In genomic region chr2:121697108-121697631, GRCh38 we compare ENCODE assay signal across 15 cellular contexts. TPM values are rescaled to one million over a fixed set of nuclear protein-coding genes. Genes with fewer than 3 reads are reported as not detected.
DNase-seq lines count a peak whose midpoint lies in the region; ATAC-seq and TF ChIP-seq lines count a peak whose summit lies in the region.
"Had no signal": no experiment of that assay in that cellular context is flagged by ENCODE, and none has a peak within 500 bp of the region (broad histone marks: within the 10 kb centered on the region; RNA-seq: fewer than 3 reads in every experiment).

No MANE protein-coding gene starts in this region.

- no peak overlapping the region for H3K4me3 ChIP-seq in Caco-2 (ENCODE audit: low read depth, low read length)
- no peak overlapping the region for H3K4me3 ChIP-seq in NT2/D1 (ENCODE audit: insufficient read length, low read depth)
- no peak overlapping the region for H3K4me3 ChIP-seq in endodermal cell (ENCODE audit: low read length)
- H3K4me3 ChIP-seq in psoas muscle = no peak overlapping the region
- no peak overlapping the region for H3K4me3 ChIP-seq in A673 (ENCODE audit: low read depth, low read length, poor library complexity, severe bottlenecking)

- no peak overlapping the region for H3K4me3 Mint-ChIP-seq in Caco-2 (ENCODE audit: unreplicated experiment)
- no peak overlapping the region for H3K4me3 Mint-ChIP-seq in endodermal cell
- H3K4me3 Mint-ChIP-seq in nephron = no peak overlapping the region
- H3K4me3 Mint-ChIP-seq: activated naive CD4-positive, alpha-beta T cell treated with anti-CD3 and anti-CD28 coated beads for 36 hours had no signal

- H3K27me3 ChIP-seq in Caco-2 (replicated peaks; ENCODE audit: control insufficient read depth, insufficient read depth, low read length) (no peaks in the 10 kb centered on the region), NT2/D1 (ENCODE audit: insufficient read depth, insufficient read length) (no peaks in the 10 kb centered on the region), endodermal cell (ENCODE audit: control insufficient read depth, insufficient read depth, low read length, poor library complexity, severe bottlenecking) (no peaks in the 10 kb centered on the region), psoas muscle (ENCODE audit: insufficient read depth in 3 of 3, low read length in 2 of 3) (no peaks in the 10 kb centered on the region), A673 (replicated peaks; ENCODE audit: insufficient read depth, low read depth, low read length, poor library complexity) (no peaks in the 10 kb centered on the region)

- H3K27me3 Mint-ChIP-seq in Caco-2 (ENCODE audit: insufficient read depth, unreplicated experiment) (no peaks in the 10 kb centered on the region), endodermal cell (ENCODE audit: insufficient read depth) (no peaks in the 10 kb centered on the region), nephron (ENCODE audit: low read depth) (no peaks in the 10 kb centered on the region)

- CTCF ChIA-PET in Caco-2 (lab: Charles Lee) = no interaction called here
- CTCF ChIA-PET in A673 (lab: Charles Lee) = no interaction called here

- H3K9me3 Mint-ChIP-seq in Caco-2 (ENCODE audit: unreplicated experiment) (no peaks in the 10 kb centered on the region), endodermal cell (no peaks in the 10 kb centered on the region), nephron (no peaks in the 10 kb centered on the region)
- H3K9me3 Mint-ChIP-seq: activated naive CD4-positive, alpha-beta T cell treated with anti-CD3 and anti-CD28 coated beads for 36 hours had no signal

- H3K4me1 Mint-ChIP-seq in Caco-2 (ENCODE audit: low read depth, unreplicated experiment) (no peaks in the 10 kb centered on the region), endodermal cell (no peaks in the 10 kb centered on the region), nephron (peaks cover 25% of the 10 kb centered on the region)

- H3K36me3 ChIP-seq in Caco-2 (ENCODE audit: control insufficient read depth, insufficient read depth, low read length) = no peaks in the 10 kb centered on the region
- no peaks in the 10 kb centered on the region for H3K36me3 ChIP-seq in NT2/D1 (ENCODE audit: insufficient read depth, insufficient read length, low read length)
- no peaks in the 10 kb centered on the region for H3K36me3 ChIP-seq in endodermal cell (ENCODE audit: control insufficient read depth, insufficient read depth, low read length)
- H3K36me3 ChIP-seq in psoas muscle (ENCODE audit: insufficient read depth in 1 of 2, low read depth in 1 of 2) = no peaks in the 10 kb centered on the region
- H3K36me3 ChIP-seq in A673 (ENCODE audit: insufficient read depth, low read length, poor library complexity, severe bottlenecking) = no peaks in the 10 kb centered on the region

- no peaks in the 10 kb centered on the region for H3K4me1 ChIP-seq in Caco-2
- H3K4me1 ChIP-seq in NT2/D1 (ENCODE audit: insufficient read depth, insufficient read length) = peaks cover 15% of the 10 kb centered on the region
- H3K4me1 ChIP-seq in endodermal cell (ENCODE audit: control insufficient read depth, insufficient read depth, low read length) = no peaks in the 10 kb centered on the region
- H3K4me1 ChIP-seq in psoas muscle = peaks cover 11% of the 10 kb centered on the region
- H3K4me1 ChIP-seq in A673 (ENCODE audit: insufficient read depth, low read length, poor library complexity, severe bottlenecking) = peaks cover 9% of the 10 kb centered on the region

- intact Hi-C loops in Caco-2 (cut with micrococcal nuclease; ENCODE audit: unreplicated experiment) = no loop called here
- intact Hi-C loops in psoas muscle (cut with DNase I) = no loop called here
- intact Hi-C loops in A673 (cut with micrococcal nuclease; ENCODE audit: unreplicated experiment) = no loop called here

- H3K36me3 Mint-ChIP-seq in Caco-2 (ENCODE audit: insufficient read depth, unreplicated experiment) = no peaks in the 10 kb centered on the region
- H3K36me3 Mint-ChIP-seq in endodermal cell (ENCODE audit: low read depth) = no peaks in the 10 kb centered on the region
- H3K36me3 Mint-ChIP-seq in nephron (ENCODE audit: low read depth) = no peaks in the 10 kb centered on the region

- H3K9me3 ChIP-seq in Caco-2 (no peaks in the 10 kb centered on the region), NT2/D1 (ENCODE audit: insufficient read depth, low read length) (no peaks in the 10 kb centered on the region), endodermal cell (ENCODE audit: control insufficient read depth, low read length) (no peaks in the 10 kb centered on the region), psoas muscle (no peaks in the 10 kb centered on the region), A673 (ENCODE audit: low read depth, low read length, poor library complexity, severe bottlenecking) (no peaks in the 10 kb centered on the region)
- H3K9me3 ChIP-seq: SK-N-SH had no signal

- no peak for DNase-seq in Caco-2
- DNase-seq in NT2/D1 (ENCODE audit: low read depth, low spot score) = no peak
- no peak for DNase-seq in endodermal cell
- DNase-seq in psoas muscle = no peak
- DNase-seq in A673 (ENCODE audit: low spot score) = no peak
- DNase-seq in NCI-H128 (lab: John Stamatoyannopoulos, UW; ENCODE audit: unreplicated experiment) = no peak
- DNase-seq: activated CD4-positive, alpha-beta T cell treated with anti-CD3 and anti-CD28 coated beads for 1 hour; activated naive CD4-positive, alpha-beta T cell treated with anti-CD3 and anti-CD28 coated beads for 36 hours; left colon; NCI-H1417; NCI-H526; SK-N-SH; stimulated activated naive CD4-positive, alpha-beta T cell had no signal

- no peak for ATAC-seq in psoas muscle
- no peak for ATAC-seq in HG03439 (IDR thresholded peaks at IDR 0.05; ENCODE audit: unreplicated experiment)
- ATAC-seq: left colon had no signal

- H3K9ac ChIP-seq in NT2/D1 (ENCODE audit: insufficient read length, low read depth) (peak overlapping the region; percentile 52), endodermal cell (ENCODE audit: extremely low read depth, low read length, poor library complexity, severe bottlenecking) (no peak overlapping the region)
- H3K9ac ChIP-seq: SK-N-SH had no signal

- H3K27ac ChIP-seq in endodermal cell (ENCODE audit: low read depth, low read length) (no peak overlapping the region), psoas muscle (no peak overlapping the region), A673 (ENCODE audit: low read depth, low read length, poor library complexity, severe bottlenecking) (no peak overlapping the region)

- BruUV-seq in Caco-2 (replicated peaks; lab: Mats Ljungman, UMichigan) = no TSS peak
- BruUV-seq in A673 (replicated peaks; lab: Mats Ljungman, UMichigan) = no TSS peak

- POLR2A ChIA-PET in Caco-2 (lab: Charles Lee) = no interaction called here
- POLR2A ChIA-PET in A673 (lab: Charles Lee; ENCODE audit: low non-redundant PET) = no interaction called here

- H3K27ac Mint-ChIP-seq in Caco-2 (ENCODE audit: unreplicated experiment) = peak overlapping the region; percentile 17
- H3K27ac Mint-ChIP-seq in endodermal cell = peak overlapping the region; percentile 17
- H3K27ac Mint-ChIP-seq in nephron = peak overlapping the region in 2 of 3 experiments; percentile 23 to 44
- H3K27ac Mint-ChIP-seq: activated naive CD4-positive, alpha-beta T cell treated with anti-CD3 and anti-CD28 coated beads for 36 hours had no signal

- WGBS in endodermal cell (ENCODE audit: insufficient coverage in 1 of 2, insufficient read length in 1 of 2), 2 experiments = 60 to 67% methylated on average over 4 of the region's 4 CpGs
- WGBS in psoas muscle, 3 donors = 20 to 30% (median 26%) methylated on average over 4 of the region's 4 CpGs

- TF ChIP-seq CTCF in Caco-2 (IDR thresholded peaks at IDR 0.05; ENCODE audit: insufficient read depth in 1 of 2, low read depth in 1 of 2, low read length in 1 of 2, severe bottlenecking in 1 of 2, unreplicated experiment in 1 of 2) (no peak), endodermal cell (conservative IDR thresholded peaks at IDR 0.05) (no peak), nephron (IDR thresholded peaks at IDR 0.05; ENCODE audit: unreplicated experiment in 3 of 3) (no peak), psoas muscle (IDR thresholded peaks at IDR 0.05) (no peak), A673 (conservative IDR thresholded peaks at IDR 0.05; ENCODE audit: low read depth, low read length) (no peak)

RNA-seq across cellular contexts. Expression of gene NIFK, which starts 39.5 kb away (rescaled TPM):
- 84.7 and 104 TPM in 2 replicates for total RNA-seq in Caco-2 (2022)
- 10 to 100 TPM; 64.2 to 88.5 TPM for total RNA-seq in endodermal cell
- polyA plus RNA-seq in endodermal cell (2013, experiment 1 of 2) = 43.2 TPM
- 37.8 TPM for polyA plus RNA-seq in endodermal cell (2013, experiment 2 of 2)
- total RNA-seq in psoas muscle = 10 to 100 TPM; 46.5 to 74.3 (median 56.6) TPM
- 100 to 1,000 TPM in 1 of 3 donors, 10 to 100 TPM in 2; 48.8 to 116 (median 48.9) TPM for polyA plus RNA-seq in psoas muscle
- total RNA-seq in A673 (2021) = 84.2 and 97.4 TPM in 2 replicates

RNA-seq across cellular contexts. Expression of gene CLASP1, which starts 47.9 kb away (rescaled TPM):
- 46.1 and 47.4 TPM in 2 replicates for total RNA-seq in Caco-2 (2022)
- total RNA-seq in endodermal cell = 10 to 100 TPM; 87.0 to 88.3 TPM
- polyA plus RNA-seq in endodermal cell (2013, experiment 1 of 2) = 56.6 TPM
- polyA plus RNA-seq in endodermal cell (2013, experiment 2 of 2) = 49.5 TPM
- total RNA-seq in psoas muscle = 10 to 100 TPM; 38.8 to 60.7 (median 50.4) TPM
- 10 to 100 TPM; 11.6 to 27.3 (median 12.3) TPM for polyA plus RNA-seq in psoas muscle
- total RNA-seq in A673 (2021) = 69.1 and 77.4 TPM in 2 replicates

RNA-seq across cellular contexts. Expression of gene TSN, which starts 58.3 kb away (rescaled TPM):
- total RNA-seq in Caco-2 (2022) = 125 and 136 TPM in 2 replicates
- total RNA-seq in endodermal cell = 10 to 100 TPM; 71.5 to 79.8 TPM
- polyA plus RNA-seq in endodermal cell (2013, experiment 1 of 2) = 80.9 TPM
- 71.0 TPM for polyA plus RNA-seq in endodermal cell (2013, experiment 2 of 2)
- 10 to 100 TPM; 38.0 to 50.5 (median 42.7) TPM for total RNA-seq in psoas muscle
- 10 to 100 TPM; 25.0 to 68.4 (median 35.1) TPM for polyA plus RNA-seq in psoas muscle
- 110 and 112 TPM in 2 replicates for total RNA-seq in A673 (2021)
